ENCODE assay signal across 2 cellular contexts in the genomic region with DNA sequence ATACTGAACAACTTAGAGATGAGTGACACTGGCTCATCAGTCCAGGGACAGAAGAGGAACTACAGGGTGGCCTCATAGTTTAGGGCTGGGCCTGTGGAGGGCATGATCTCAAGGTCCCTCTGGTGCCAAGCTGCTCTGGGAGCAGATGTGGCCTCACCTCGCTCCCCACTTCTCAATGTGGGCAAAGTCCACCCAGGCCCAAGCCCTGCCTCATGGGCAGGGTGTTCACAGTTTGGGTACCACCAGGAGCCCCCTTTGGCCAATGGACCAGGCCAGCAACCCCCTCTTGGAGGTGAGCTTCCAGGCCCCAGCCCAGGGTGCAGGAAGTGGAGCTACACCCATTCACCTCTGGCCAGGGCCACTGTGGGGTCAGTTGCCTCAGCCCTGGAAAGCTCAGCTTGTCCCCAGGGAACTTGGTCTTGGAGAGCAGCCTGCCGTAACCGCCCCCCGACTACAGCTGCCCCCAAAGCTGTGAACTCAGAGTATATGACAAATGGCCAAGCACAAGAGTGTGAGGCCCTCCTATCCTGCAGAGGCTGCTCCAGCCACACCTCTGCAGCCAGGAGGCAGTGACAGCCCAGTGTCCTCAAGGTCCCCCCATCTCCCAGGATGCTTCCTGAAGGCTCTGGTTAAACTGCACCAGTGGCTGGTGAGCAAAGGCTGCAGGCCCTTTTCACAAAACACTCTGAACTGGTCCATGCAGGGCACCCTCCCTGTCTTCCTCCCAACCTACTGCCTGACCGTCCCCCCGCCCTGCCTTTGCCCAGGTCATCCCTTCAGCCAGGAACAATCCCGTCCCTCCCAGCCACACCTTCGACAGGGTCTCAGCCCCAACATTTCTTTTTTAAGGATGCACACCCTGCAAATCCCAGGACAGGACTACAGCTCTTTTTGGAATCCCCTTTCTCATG.
TF ChIP-seq lines count a peak whose summit lies in the region.

No MANE protein-coding gene starts in this region.

TF ChIP-seq in HEK293, 187 proteins besides CTCF, POLR2A, EP300 and RAD21:
- TF ChIP-seq ZNF654 (tag by site-specific recombination; IDR thresholded peaks at IDR 0.05; ENCODE audit: low read depth) = no peak
- no peak for TF ChIP-seq ZNF623 (tag by site-specific recombination; IDR thresholded peaks at IDR 0.05)
- TF ChIP-seq PRDM10 (tag by site-specific recombination; IDR thresholded peaks at IDR 0.05) = peak; percentile 28; the same call in 1 of the 2 replicates

TF ChIP-seq in HepG2, 621 proteins besides CTCF, POLR2A, EP300 and RAD21 (continues in another document):
- peak; percentile 22; the same call in 1 of the 2 replicates for TF ChIP-seq NRL (CRISPR knock-in tag; IDR thresholded peaks at IDR 0.05; ENCODE audit: borderline replicate concordance)
- TF ChIP-seq HES4 (CRISPR knock-in tag; IDR thresholded peaks at IDR 0.05; ENCODE audit: borderline replicate concordance) = peak; percentile 52; the same call in 1 of the 2 replicates
- TF ChIP-seq, protein P1, sequence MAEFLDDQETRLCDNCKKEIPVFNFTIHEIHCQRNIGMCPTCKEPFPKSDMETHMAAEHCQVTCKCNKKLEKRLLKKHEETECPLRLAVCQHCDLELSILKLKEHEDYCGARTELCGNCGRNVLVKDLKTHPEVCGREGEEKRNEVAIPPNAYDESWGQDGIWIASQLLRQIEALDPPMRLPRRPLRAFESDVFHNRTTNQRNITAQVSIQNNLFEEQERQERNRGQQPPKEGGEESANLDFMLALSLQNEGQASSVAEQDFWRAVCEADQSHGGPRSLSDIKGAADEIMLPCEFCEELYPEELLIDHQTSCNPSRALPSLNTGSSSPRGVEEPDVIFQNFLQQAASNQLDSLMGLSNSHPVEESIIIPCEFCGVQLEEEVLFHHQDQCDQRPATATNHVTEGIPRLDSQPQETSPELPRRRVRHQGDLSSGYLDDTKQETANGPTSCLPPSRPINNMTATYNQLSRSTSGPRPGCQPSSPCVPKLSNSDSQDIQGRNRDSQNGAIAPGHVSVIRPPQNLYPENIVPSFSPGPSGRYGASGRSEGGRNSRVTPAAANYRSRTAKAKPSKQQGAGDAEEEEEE (CRISPR knock-in tag; IDR thresholded peaks at IDR 0.05; ENCODE audit: borderline replicate concordance) = no peak
- TF ChIP-seq RXRA (CRISPR knock-in tag; IDR thresholded peaks at IDR 0.05) = peak; percentile 25; the same call in 1 of the 2 replicates
- TF ChIP-seq U2AF2 (IDR thresholded peaks at IDR 0.05; ENCODE audit: low read depth, low read length) = no peak
- no peak for TF ChIP-seq SKIL (CRISPR knock-in tag; IDR thresholded peaks at IDR 0.05; ENCODE audit: borderline replicate concordance)
- peak; percentile 25; the same call in 1 of the 2 replicates for TF ChIP-seq ZNF605 (CRISPR knock-in tag; IDR thresholded peaks at IDR 0.05)
- peak; percentile 31 for TF ChIP-seq AGO2 (optimal IDR thresholded peaks at IDR 0.05; ENCODE audit: low read depth, low read length)
- TF ChIP-seq HNF1B (CRISPR knock-in tag; IDR thresholded peaks at IDR 0.05) = 0 out of 2 replicates have a peak, but pooled peaks have one; percentile 9
- TF ChIP-seq ZNF552 (CRISPR knock-in tag; IDR thresholded peaks at IDR 0.05; ENCODE audit: borderline replicate concordance) = no peak
- no peak for TF ChIP-seq JUNB (CRISPR knock-in tag; IDR thresholded peaks at IDR 0.05; ENCODE audit: borderline replicate concordance)
- TF ChIP-seq ZNF326 (CRISPR knock-in tag; IDR thresholded peaks at IDR 0.05; ENCODE audit: borderline replicate concordance) = no peak
- TF ChIP-seq, protein P2, sequence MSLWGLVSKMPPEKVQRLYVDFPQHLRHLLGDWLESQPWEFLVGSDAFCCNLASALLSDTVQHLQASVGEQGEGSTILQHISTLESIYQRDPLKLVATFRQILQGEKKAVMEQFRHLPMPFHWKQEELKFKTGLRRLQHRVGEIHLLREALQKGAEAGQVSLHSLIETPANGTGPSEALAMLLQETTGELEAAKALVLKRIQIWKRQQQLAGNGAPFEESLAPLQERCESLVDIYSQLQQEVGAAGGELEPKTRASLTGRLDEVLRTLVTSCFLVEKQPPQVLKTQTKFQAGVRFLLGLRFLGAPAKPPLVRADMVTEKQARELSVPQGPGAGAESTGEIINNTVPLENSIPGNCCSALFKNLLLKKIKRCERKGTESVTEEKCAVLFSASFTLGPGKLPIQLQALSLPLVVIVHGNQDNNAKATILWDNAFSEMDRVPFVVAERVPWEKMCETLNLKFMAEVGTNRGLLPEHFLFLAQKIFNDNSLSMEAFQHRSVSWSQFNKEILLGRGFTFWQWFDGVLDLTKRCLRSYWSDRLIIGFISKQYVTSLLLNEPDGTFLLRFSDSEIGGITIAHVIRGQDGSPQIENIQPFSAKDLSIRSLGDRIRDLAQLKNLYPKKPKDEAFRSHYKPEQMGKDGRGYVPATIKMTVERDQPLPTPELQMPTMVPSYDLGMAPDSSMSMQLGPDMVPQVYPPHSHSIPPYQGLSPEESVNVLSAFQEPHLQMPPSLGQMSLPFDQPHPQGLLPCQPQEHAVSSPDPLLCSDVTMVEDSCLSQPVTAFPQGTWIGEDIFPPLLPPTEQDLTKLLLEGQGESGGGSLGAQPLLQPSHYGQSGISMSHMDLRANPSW (CRISPR knock-in tag; IDR thresholded peaks at IDR 0.05; ENCODE audit: borderline replicate concordance) = no peak
- peak; percentile 78; the same call in 1 of the 2 replicates for TF ChIP-seq NFIB (CRISPR knock-in tag; IDR thresholded peaks at IDR 0.05; ENCODE audit: borderline replicate concordance)
- no peak for TF ChIP-seq AKNA (CRISPR knock-in tag; IDR thresholded peaks at IDR 0.05; ENCODE audit: borderline replicate concordance)
- no peak for TF ChIP-seq ZKSCAN1 (IDR thresholded peaks at IDR 0.05; ENCODE audit: low read length)
- peak; percentile 27; the same call in 1 of the 2 replicates for TF ChIP-seq HNF4G (IDR thresholded peaks at IDR 0.05; ENCODE audit: borderline replicate concordance, low read depth, low read length)
- TF ChIP-seq HNF4G (CRISPR knock-in tag; IDR thresholded peaks at IDR 0.05; ENCODE audit: borderline replicate concordance, low read depth) = no peak
- 0 out of 2 replicates have a peak, but pooled peaks have one; percentile 36 for TF ChIP-seq AKAP8 (CRISPR knock-in tag; IDR thresholded peaks at IDR 0.05)
- TF ChIP-seq, protein P3, sequence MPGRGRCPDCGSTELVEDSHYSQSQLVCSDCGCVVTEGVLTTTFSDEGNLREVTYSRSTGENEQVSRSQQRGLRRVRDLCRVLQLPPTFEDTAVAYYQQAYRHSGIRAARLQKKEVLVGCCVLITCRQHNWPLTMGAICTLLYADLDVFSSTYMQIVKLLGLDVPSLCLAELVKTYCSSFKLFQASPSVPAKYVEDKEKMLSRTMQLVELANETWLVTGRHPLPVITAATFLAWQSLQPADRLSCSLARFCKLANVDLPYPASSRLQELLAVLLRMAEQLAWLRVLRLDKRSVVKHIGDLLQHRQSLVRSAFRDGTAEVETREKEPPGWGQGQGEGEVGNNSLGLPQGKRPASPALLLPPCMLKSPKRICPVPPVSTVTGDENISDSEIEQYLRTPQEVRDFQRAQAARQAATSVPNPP (CRISPR knock-in tag; IDR thresholded peaks at IDR 0.05) = no peak
- TF ChIP-seq TEAD2 (CRISPR knock-in tag; IDR thresholded peaks at IDR 0.05) = no peak
- TF ChIP-seq U2AF1 (optimal IDR thresholded peaks at IDR 0.05; ENCODE audit: low read depth, low read length) = no peak
- TF ChIP-seq ZNF260 (CRISPR knock-in tag; IDR thresholded peaks at IDR 0.05; ENCODE audit: borderline replicate concordance, low read depth) = no peak
- TF ChIP-seq, protein P4, sequence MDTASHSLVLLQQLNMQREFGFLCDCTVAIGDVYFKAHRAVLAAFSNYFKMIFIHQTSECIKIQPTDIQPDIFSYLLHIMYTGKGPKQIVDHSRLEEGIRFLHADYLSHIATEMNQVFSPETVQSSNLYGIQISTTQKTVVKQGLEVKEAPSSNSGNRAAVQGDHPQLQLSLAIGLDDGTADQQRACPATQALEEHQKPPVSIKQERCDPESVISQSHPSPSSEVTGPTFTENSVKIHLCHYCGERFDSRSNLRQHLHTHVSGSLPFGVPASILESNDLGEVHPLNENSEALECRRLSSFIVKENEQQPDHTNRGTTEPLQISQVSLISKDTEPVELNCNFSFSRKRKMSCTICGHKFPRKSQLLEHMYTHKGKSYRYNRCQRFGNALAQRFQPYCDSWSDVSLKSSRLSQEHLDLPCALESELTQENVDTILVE (CRISPR knock-in tag; IDR thresholded peaks at IDR 0.05) = no peak
- no peak for TF ChIP-seq SIN3A (IDR thresholded peaks at IDR 0.05; ENCODE audit: borderline replicate concordance, low read depth, low read length)
- TF ChIP-seq, protein P5, sequence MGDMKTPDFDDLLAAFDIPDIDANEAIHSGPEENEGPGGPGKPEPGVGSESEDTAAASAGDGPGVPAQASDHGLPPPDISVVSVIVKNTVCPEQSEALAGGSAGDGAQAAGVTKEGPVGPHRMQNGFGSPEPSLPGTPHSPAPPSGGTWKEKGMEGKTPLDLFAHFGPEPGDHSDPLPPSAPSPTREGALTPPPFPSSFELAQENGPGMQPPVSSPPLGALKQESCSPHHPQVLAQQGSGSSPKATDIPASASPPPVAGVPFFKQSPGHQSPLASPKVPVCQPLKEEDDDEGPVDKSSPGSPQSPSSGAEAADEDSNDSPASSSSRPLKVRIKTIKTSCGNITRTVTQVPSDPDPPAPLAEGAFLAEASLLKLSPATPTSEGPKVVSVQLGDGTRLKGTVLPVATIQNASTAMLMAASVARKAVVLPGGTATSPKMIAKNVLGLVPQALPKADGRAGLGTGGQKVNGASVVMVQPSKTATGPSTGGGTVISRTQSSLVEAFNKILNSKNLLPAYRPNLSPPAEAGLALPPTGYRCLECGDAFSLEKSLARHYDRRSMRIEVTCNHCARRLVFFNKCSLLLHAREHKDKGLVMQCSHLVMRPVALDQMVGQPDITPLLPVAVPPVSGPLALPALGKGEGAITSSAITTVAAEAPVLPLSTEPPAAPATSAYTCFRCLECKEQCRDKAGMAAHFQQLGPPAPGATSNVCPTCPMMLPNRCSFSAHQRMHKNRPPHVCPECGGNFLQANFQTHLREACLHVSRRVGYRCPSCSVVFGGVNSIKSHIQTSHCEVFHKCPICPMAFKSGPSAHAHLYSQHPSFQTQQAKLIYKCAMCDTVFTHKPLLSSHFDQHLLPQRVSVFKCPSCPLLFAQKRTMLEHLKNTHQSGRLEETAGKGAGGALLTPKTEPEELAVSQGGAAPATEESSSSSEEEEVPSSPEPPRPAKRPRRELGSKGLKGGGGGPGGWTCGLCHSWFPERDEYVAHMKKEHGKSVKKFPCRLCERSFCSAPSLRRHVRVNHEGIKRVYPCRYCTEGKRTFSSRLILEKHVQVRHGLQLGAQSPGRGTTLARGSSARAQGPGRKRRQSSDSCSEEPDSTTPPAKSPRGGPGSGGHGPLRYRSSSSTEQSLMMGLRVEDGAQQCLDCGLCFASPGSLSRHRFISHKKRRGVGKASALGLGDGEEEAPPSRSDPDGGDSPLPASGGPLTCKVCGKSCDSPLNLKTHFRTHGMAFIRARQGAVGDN (CRISPR knock-in tag; IDR thresholded peaks at IDR 0.05) = peak; percentile 45
- 0 out of 2 replicates have a peak, but pooled peaks have one; percentile 69 for TF ChIP-seq KLF13 (CRISPR knock-in tag; IDR thresholded peaks at IDR 0.05)
